In genomic region chr4:41377196-41377595, GRCh38 we compare ENCODE assay signal across 20 cellular contexts.
DNase-seq lines count a peak whose midpoint lies in the region; ATAC-seq, FAIRE-seq and TF ChIP-seq lines count a peak whose summit lies in the region.
"Had no signal": no experiment of that assay in that cellular context is flagged by ENCODE, and none has a peak within 500 bp of the region (broad histone marks: within the 10 kb centered on the region; RNA-seq: fewer than 3 reads in every experiment).

No MANE protein-coding gene starts in this region.

- H3K27me3 ChIP-seq in thyroid gland = no peaks in the 10 kb centered on the region
- H3K27me3 ChIP-seq: BLaER1 treated with 17β-estradiol and CSF1 and Interleukin-3, amounts not matched to agents 10 nM and 100 nM had no signal

- peaks cover 69 to 77% of the 10 kb centered on the region in 2 donors for H3K4me1 ChIP-seq in thyroid gland

- 50 to 76% methylated on average over 3 of the region's 3 CpGs for WGBS in thyroid gland, 2 donors

- H3K9me3 ChIP-seq in thyroid gland = no peaks in the 10 kb centered on the region
- H3K9me3 ChIP-seq: A549, Caco-2 had no signal

- FAIRE-seq in HTR-8/SVneo (lab: Jason Lieb, UNC) (peak; percentile 26), frontal cortex (lab: Jason Lieb, UNC) (no peak)
- FAIRE-seq: A549, D721Med, G401.6, GM12891, GM19239 had no signal

- TF ChIP-seq CTCF in thyroid gland (IDR thresholded peaks at IDR 0.05) = no peak

- no peaks in the 10 kb centered on the region for H3K36me3 ChIP-seq in thyroid gland
- H3K36me3 ChIP-seq: BLaER1 treated with 17β-estradiol and CSF1 and Interleukin-3, amounts not matched to agents 10 nM and 100 nM had no signal

- DNase-seq in HTR-8/SVneo (ENCODE audit: insufficient read length, low spot score) (no peak), left lobe of liver (ENCODE audit: low spot score) (no peak), thyroid gland (no peak), frontal cortex (ENCODE audit: low spot score in 2 of 2) (no peak)
- DNase-seq: AML-193; Caco-2; Calu3; CD4-positive, alpha-beta T cell; CD8-positive, alpha-beta T cell; DMS79 treated with DMSO at 0.1 percent for 48 hours; GF-D8 had no signal

- no peak for TF ChIP-seq POLR2A in thyroid gland (IDR thresholded peaks at IDR 0.05)

- intact Hi-C loops in thyroid gland (cut with DNase I) = no loop called here

- peak; percentile 86 for ATAC-seq in left lobe of liver
- no peak for ATAC-seq in esophagus mucosa
- ATAC-seq: A549; CD8-positive, alpha-beta T cell had no signal

- H3K4me3 ChIP-seq in thyroid gland (replicated peaks in 1 of 3) = no peak overlapping the region
- H3K4me3 ChIP-seq: A549; BLaER1 treated with 17β-estradiol and CSF1 and Interleukin-3, amounts not matched to agents 10 nM and 100 nM had no signal

- H3K27ac ChIP-seq in thyroid gland = peak overlapping the region; percentile 43 to 67 (median 54)
- H3K27ac ChIP-seq: 22Rv1; A549; BLaER1 treated with 17β-estradiol and CSF1 and Interleukin-3, amounts not matched to agents 10 nM and 100 nM; C4-2B had no signal
